In genomic region chr19:35164418-35164817, GRCh38 we compare ENCODE assay signal across 25 cellular contexts. TPM values are rescaled to one million over a fixed set of nuclear protein-coding genes. Genes with fewer than 3 reads are reported as not detected.
A peak's percentile ranks its signal among the peaks of the same experiment; 100 is the strongest.
DNase-seq lines count a peak whose midpoint lies in the region; ATAC-seq, FAIRE-seq and TF ChIP-seq lines count a peak whose summit lies in the region.
"Had no signal": no experiment of that assay in that cellular context is flagged by ENCODE, and none has a peak within 500 bp of the region (broad histone marks: within the 10 kb centered on the region; RNA-seq: fewer than 3 reads in every experiment).

No MANE protein-coding gene starts in this region.

- H4K20me1 ChIP-seq in mammary epithelial cell (ENCODE audit: insufficient read depth, low read length) (no peaks in the 10 kb centered on the region), PC-9 (ENCODE audit: insufficient read depth) (no peaks in the 10 kb centered on the region), endothelial cell of umbilical vein (replicated peaks; ENCODE audit: control insufficient read depth, extremely low read depth, insufficient read depth, low read length) (no peaks in the 10 kb centered on the region)

- in situ Hi-C loops in mammary epithelial cell (cut with MboI; ENCODE audit: low sequenced_read_pairs in 2 of 2): loop anchor here in 1 of 2 donors (10.0 kb wide), 1 partner anchor 80 kb away; the partner anchor contains the start of gene LSR

- dilution Hi-C loops in mammary epithelial cell (cut with HindIII; ENCODE audit: low sequenced_read_pairs): loop anchor here (5.0 kb wide), 1 partner anchor 67 kb away; no protein-coding TSS in a partner anchor
- dilution Hi-C loops in endothelial cell of umbilical vein (cut with MboI; ENCODE audit: extremely low pct_ligation_motif_present, low sequenced_read_pairs): no loop called here

- H3K4me2 ChIP-seq in mammary epithelial cell (ENCODE audit: insufficient read depth, low read depth, low read length) (no peak overlapping the region), PC-9 (peak overlapping the region; percentile 72), endothelial cell of umbilical vein (ENCODE audit: insufficient read depth, low read length) (no peak overlapping the region)

- H3K27ac ChIP-seq in mammary epithelial cell (ENCODE audit: insufficient read depth, low read depth, low read length) (peak overlapping the region; percentile 56), breast epithelium (no peak overlapping the region), PC-9 (peak overlapping the region; percentile 97), endothelial cell of umbilical vein (ENCODE audit: insufficient read depth, low read depth, low read length) (no peak overlapping the region)
- H3K27ac ChIP-seq: coronary artery, neutrophil, tibial nerve had no signal

- CTCF ChIA-PET in mammary epithelial cell (lab: Charles Lee; ENCODE audit: low non-redundant PET) (no interaction called here), PC-9 (lab: Charles Lee) (no interaction called here), endothelial cell of umbilical vein (lab: Charles Lee) (no interaction called here)

- no peaks in the 10 kb centered on the region for H3K9me2 ChIP-seq in PC-9 (ENCODE audit: insufficient read depth)

- peaks cover 16% of the 10 kb centered on the region for H3K9me3 Mint-ChIP-seq in stimulated activated memory B cell treated with anti-CD40 and anti-IgM and Interleukin-4, amounts not matched to agents 10 μg/mL and 1 μg/mL and 100 μg/mL, for 72 hours

- BruUV-seq in mammary epithelial cell (replicated peaks; lab: Mats Ljungman, UMichigan): no TSS peak
- BruUV-seq in PC-9 (replicated peaks; lab: Mats Ljungman, UMichigan): no TSS peak
- no TSS peak for BruUV-seq in endothelial cell of umbilical vein (replicated peaks; lab: Mats Ljungman, UMichigan)

- peaks cover 98% of the 10 kb centered on the region for H3F3A ChIP-seq in PC-9 (ENCODE audit: insufficient read depth, low read depth)

- no peaks in the 10 kb centered on the region for H3K9me1 ChIP-seq in endothelial cell of umbilical vein (replicated peaks; ENCODE audit: control insufficient read depth, extremely low read depth, insufficient read depth, low read length)

- peak; percentile 92 for DNase-seq in mammary epithelial cell
- DNase-seq in breast epithelium (ENCODE audit: low spot score in 2 of 2): no peak
- peak in 1 of 2 experiments; percentile 92 for DNase-seq in PC-9
- no peak for DNase-seq in endothelial cell of umbilical vein (ENCODE audit: low read depth, low spot score)
- DNase-seq in SIG-M5 (lab: John Stamatoyannopoulos, UW): no peak
- DNase-seq in GM10266 (ENCODE audit: extremely low spot score): no peak
- DNase-seq: activated gamma-delta T cell treated with Interleukin-2 at 50 U/mL for 16 hours; KG1; NCI-H1048; NCI-H2081 treated with DMSO at 0.1 percent for 48 hours; NCI-H510A treated with DMSO at 0.1 percent for 48 hours; SHP77 treated with DMSO at 0.1 percent for 48 hours; stimulated activated naive B cell treated with anti-CD40 and anti-IgM and Interleukin-4, amounts not matched to agents 10 μg/mL and 1 μg/mL and 100 μg/mL, for 72 hours had no signal

- H3K4me1 ChIP-seq in mammary epithelial cell (ENCODE audit: insufficient read depth, low read length) (peaks cover 58% of the 10 kb centered on the region), breast epithelium (no peaks in the 10 kb centered on the region), PC-9 (replicated peaks; ENCODE audit: insufficient read depth) (peaks cover 82% of the 10 kb centered on the region), endothelial cell of umbilical vein (ENCODE audit: control insufficient read depth, extremely low read depth, insufficient read depth, low read length) (no peaks in the 10 kb centered on the region)
- H3K4me1 ChIP-seq: tibial nerve had no signal

- H3K36me3 ChIP-seq in mammary epithelial cell (ENCODE audit: insufficient read depth, low read length) (peaks cover 39% of the 10 kb centered on the region), breast epithelium (no peaks in the 10 kb centered on the region), PC-9 (ENCODE audit: low read depth) (peaks cover 66% of the 10 kb centered on the region), endothelial cell of umbilical vein (ENCODE audit: control insufficient read depth in 2 of 2, extremely low read depth in 1 of 2, insufficient read depth in 2 of 2, low read length in 2 of 2) (peaks cover 28 to 33% of the 10 kb centered on the region in 2 experiments)

- no peak overlapping the region for H3K4me3 ChIP-seq in mammary epithelial cell (replicated peaks in 1 of 3; ENCODE audit: insufficient read depth in 1 of 3, low read depth in 2 of 3, low read length in 3 of 3)
- H3K4me3 ChIP-seq in breast epithelium: no peak overlapping the region
- peak overlapping the region; percentile 37 for H3K4me3 ChIP-seq in PC-9
- no peak overlapping the region for H3K4me3 ChIP-seq in endothelial cell of umbilical vein (replicated peaks in 1 of 3; ENCODE audit: insufficient read depth in 1 of 3, low read depth in 1 of 3, low read length in 3 of 3)
- H3K4me3 ChIP-seq: coronary artery, tibial nerve had no signal

- peak overlapping the region; percentile 67 for H3K27ac Mint-ChIP-seq in stimulated activated memory B cell treated with anti-CD40 and anti-IgM and Interleukin-4, amounts not matched to agents 10 μg/mL and 1 μg/mL and 100 μg/mL, for 72 hours
- H3K27ac Mint-ChIP-seq: stimulated activated naive B cell treated with anti-CD40 and anti-IgM and Interleukin-4, amounts not matched to agents 10 μg/mL and 1 μg/mL and 100 μg/mL, for 72 hours; T-helper 2 cell treated with Interferon-gamma antibody and Interleukin-4, amounts not matched to agents 5 μg/mL and 100 μg/mL, for 36 hours had no signal

- H3K4me1 Mint-ChIP-seq in stimulated activated memory B cell treated with anti-CD40 and anti-IgM and Interleukin-4, amounts not matched to agents 10 μg/mL and 1 μg/mL and 100 μg/mL, for 72 hours: peaks cover 43% of the 10 kb centered on the region

- ATAC-seq in stimulated activated memory B cell treated with anti-CD40 and anti-IgM and Interleukin-4, amounts not matched to agents 10 μg/mL and 1 μg/mL and 100 μg/mL, for 72 hours: no peak
- ATAC-seq in HG02973 (IDR thresholded peaks at IDR 0.05; ENCODE audit: unreplicated experiment): no peak
- ATAC-seq: activated CD4-positive, CD25-positive, alpha-beta regulatory T cell treated with anti-CD3 and anti-CD28 coated beads, Interleukin-2, amount 50 U/mL, for 24 hours; left lobe of liver; stimulated activated naive B cell treated with anti-CD40 and anti-IgM and Interleukin-4, amounts not matched to agents 10 μg/mL and 1 μg/mL and 100 μg/mL, for 72 hours had no signal

- TF ChIP-seq CTCF in mammary epithelial cell (conservative IDR thresholded peaks at IDR 0.05 in 1 of 2, IDR thresholded peaks at IDR 0.05 in 1 of 2; ENCODE audit: extremely low read depth in 1 of 2, insufficient read depth in 1 of 2, low read depth in 1 of 2, low read length in 2 of 2) (no peak), breast epithelium (IDR thresholded peaks at IDR 0.05) (no peak), PC-9 (conservative IDR thresholded peaks at IDR 0.05) (no peak), endothelial cell of umbilical vein (IDR thresholded peaks at IDR 0.05; ENCODE audit: extremely low read depth in 1 of 2, insufficient read depth in 1 of 2, low read depth in 1 of 2, low read length in 2 of 2) (no peak), GM10266 (IDR thresholded peaks at IDR 0.05; ENCODE audit: control insufficient read depth, insufficient read depth, low read depth, missing control alignments) (no peak)

- no peaks in the 10 kb centered on the region for H3K27me3 ChIP-seq in mammary epithelial cell (ENCODE audit: insufficient read depth, low read length)
- H3K27me3 ChIP-seq in breast epithelium: no peaks in the 10 kb centered on the region
- H3K27me3 ChIP-seq in PC-9 (ENCODE audit: insufficient read depth, low read depth): no peaks in the 10 kb centered on the region
- H3K27me3 ChIP-seq in endothelial cell of umbilical vein (ENCODE audit: control insufficient read depth in 2 of 2, insufficient read depth in 2 of 2, low read length in 2 of 2): no peaks in the 10 kb centered on the region
- H3K27me3 ChIP-seq: neutrophil, tibial nerve had no signal

- TF ChIP-seq POLR2A in breast epithelium (IDR thresholded peaks at IDR 0.05): no peak
- TF ChIP-seq POLR2A in endothelial cell of umbilical vein (IDR thresholded peaks at IDR 0.05; ENCODE audit: low read depth, low read length): no peak

- FAIRE-seq in endothelial cell of umbilical vein (lab: Jason Lieb, UNC): no peak
- FAIRE-seq: D721Med, G401.6 had no signal

- H2AFZ ChIP-seq in mammary epithelial cell (ENCODE audit: low read depth, low read length) (no peak overlapping the region), PC-9 (no peak overlapping the region), endothelial cell of umbilical vein (ENCODE audit: low read depth, low read length) (no peak overlapping the region)

- H3K9me3 ChIP-seq in mammary epithelial cell (replicated peaks; ENCODE audit: insufficient read depth, low read length): peaks cover 46% of the 10 kb centered on the region
- H3K9me3 ChIP-seq in breast epithelium: peaks cover 20 to 24% of the 10 kb centered on the region in 2 donors
- H3K9me3 ChIP-seq in PC-9 (ENCODE audit: insufficient read depth, low read depth): peaks cover 15% of the 10 kb centered on the region; the same call in 1 of the 2 replicates
- H3K9me3 ChIP-seq in endothelial cell of umbilical vein (replicated peaks; ENCODE audit: control insufficient read depth, insufficient read depth, low read length): peaks cover 5% of the 10 kb centered on the region
- H3K9me3 ChIP-seq: neutrophil had no signal

- H3K79me2 ChIP-seq in mammary epithelial cell (ENCODE audit: insufficient read depth, low read length): peaks cover 11% of the 10 kb centered on the region
- H3K79me2 ChIP-seq in PC-9 (ENCODE audit: low read depth): peaks cover 27% of the 10 kb centered on the region
- H3K79me2 ChIP-seq in endothelial cell of umbilical vein (ENCODE audit: control insufficient read depth, insufficient read depth, low read length): peaks cover 9% of the 10 kb centered on the region

- no peaks in the 10 kb centered on the region for H3K27me3 Mint-ChIP-seq in stimulated activated memory B cell treated with anti-CD40 and anti-IgM and Interleukin-4, amounts not matched to agents 10 μg/mL and 1 μg/mL and 100 μg/mL, for 72 hours
- H3K27me3 Mint-ChIP-seq: stimulated activated naive B cell treated with anti-CD40 and anti-IgM and Interleukin-4, amounts not matched to agents 10 μg/mL and 1 μg/mL and 100 μg/mL, for 72 hours had no signal

- H3K9ac ChIP-seq in mammary epithelial cell (ENCODE audit: insufficient read depth, low read length): no peak overlapping the region
- no peak overlapping the region for H3K9ac ChIP-seq in endothelial cell of umbilical vein (replicated peaks; ENCODE audit: extremely low read depth, insufficient read depth, low read length)

- intact Hi-C loops in mammary epithelial cell (cut with micrococcal nuclease): loop anchor here (5.0 kb wide), 1 partner anchor 48 kb away; no protein-coding TSS in a partner anchor
- intact Hi-C loops in breast epithelium (cut with DNase I; ENCODE audit: low total_unique reads): no loop called here
- intact Hi-C loops in PC-9 (cut with micrococcal nuclease; ENCODE audit: unreplicated experiment): no loop called here
- intact Hi-C loops in endothelial cell of umbilical vein (cut with micrococcal nuclease): no loop called here

- WGBS in mammary epithelial cell (ENCODE audit: low coverage, missing lambda C conversion rate): 13% methylated on average over 2 of the region's 2 CpGs

- no peak overlapping the region for H3K4me3 Mint-ChIP-seq in stimulated activated memory B cell treated with anti-CD40 and anti-IgM and Interleukin-4, amounts not matched to agents 10 μg/mL and 1 μg/mL and 100 μg/mL, for 72 hours
- H3K4me3 Mint-ChIP-seq: stimulated activated naive B cell treated with anti-CD40 and anti-IgM and Interleukin-4, amounts not matched to agents 10 μg/mL and 1 μg/mL and 100 μg/mL, for 72 hours; T-helper 2 cell treated with Interferon-gamma antibody and Interleukin-4, amounts not matched to agents 5 μg/mL and 100 μg/mL, for 36 hours had no signal

- POLR2A ChIA-PET in PC-9 (lab: Charles Lee; ENCODE audit: unreplicated experiment): no interaction called here
- POLR2A ChIA-PET in endothelial cell of umbilical vein (lab: Charles Lee): no interaction called here

- H3K36me3 Mint-ChIP-seq in stimulated activated memory B cell treated with anti-CD40 and anti-IgM and Interleukin-4, amounts not matched to agents 10 μg/mL and 1 μg/mL and 100 μg/mL, for 72 hours: peaks cover 96% of the 10 kb centered on the region

RNA-seq across cellular contexts. Expression of gene FXYD5, which starts 9.9 kb away (rescaled TPM):
- total RNA-seq in mammary epithelial cell: 100 to 1,000 TPM in 1 of 2 donors, 10 to 100 TPM in 1; 23.5 to 349 TPM
- polyA plus RNA-seq in mammary epithelial cell: 390 TPM
- polyA minus RNA-seq in mammary epithelial cell: 448 TPM
- total RNA-seq in breast epithelium: 10 to 100 TPM; 52.4 to 56.7 (median 56.2) TPM
- total RNA-seq in PC-9 (2021): 137 and 181 TPM in 2 replicates
- 219 and 223 TPM in 2 replicates for total RNA-seq in endothelial cell of umbilical vein
- 290 and 387 TPM in 2 replicates for polyA plus RNA-seq in endothelial cell of umbilical vein
- polyA plus RNA-seq in endothelial cell of umbilical vein (2011; cell fraction: cytosol; rRNA removed): 320 and 328 TPM in 2 replicates
- 102 and 116 TPM in 2 replicates for polyA plus RNA-seq in endothelial cell of umbilical vein (2011; cell fraction: nucleus; rRNA removed)
- 278 and 370 TPM in 2 replicates for polyA plus RNA-seq in endothelial cell of umbilical vein (2012)
- 161 and 173 TPM in 2 replicates for polyA minus RNA-seq in endothelial cell of umbilical vein
- polyA minus RNA-seq in endothelial cell of umbilical vein (2011; cell fraction: cytosol; rRNA and poly(A)+ RNA removed): 97.0 TPM
- polyA minus RNA-seq in endothelial cell of umbilical vein (2011; cell fraction: nucleus; rRNA and poly(A)+ RNA removed): 58.1 and 58.4 TPM in 2 replicates

RNA-seq across cellular contexts. Expression of gene FXYD7, which starts 21.4 kb away (rescaled TPM):
- total RNA-seq in mammary epithelial cell (1 to 10 TPM in 1 of 2 donors, not detected in 1; 1.1 TPM), breast epithelium (not detected), PC-9 (2021) (not detected in 2 replicates), endothelial cell of umbilical vein (not detected in 2 replicates)
- polyA plus RNA-seq in mammary epithelial cell (0.67 TPM), endothelial cell of umbilical vein (0.40 TPM in 1 of 2 replicates, not detected in the other)
- polyA minus RNA-seq in mammary epithelial cell (not detected), endothelial cell of umbilical vein (not detected in 2 replicates)
- 0.14 TPM in 1 of 2 replicates, not detected in the other for polyA plus RNA-seq in endothelial cell of umbilical vein (2011; cell fraction: cytosol; rRNA removed)
- not detected in 2 replicates for polyA plus RNA-seq in endothelial cell of umbilical vein (2011; cell fraction: nucleus; rRNA removed)
- 0.44 TPM in 1 of 2 replicates, not detected in the other for polyA plus RNA-seq in endothelial cell of umbilical vein (2012)
- polyA minus RNA-seq in endothelial cell of umbilical vein (2011; cell fraction: cytosol; rRNA and poly(A)+ RNA removed): not detected
- polyA minus RNA-seq in endothelial cell of umbilical vein (2011; cell fraction: nucleus; rRNA and poly(A)+ RNA removed): not detected in 2 replicates
- total RNA-seq: epithelial cell of proximal tubule had no signal

RNA-seq across cellular contexts. Expression of gene FXYD1, which starts 25.8 kb away (rescaled TPM):
- total RNA-seq in mammary epithelial cell: 1 to 10 TPM in 1 of 2 donors, not detected in 1; 1.9 TPM
- 0.17 TPM for polyA plus RNA-seq in mammary epithelial cell
- not detected for polyA minus RNA-seq in mammary epithelial cell
- 10 to 100 TPM; 15.5 to 75.5 (median 34.7) TPM for total RNA-seq in breast epithelium
- total RNA-seq in PC-9 (2021): not detected in 2 replicates
- not detected in 2 replicates for total RNA-seq in endothelial cell of umbilical vein
- polyA plus RNA-seq in endothelial cell of umbilical vein: not detected in 2 replicates
- polyA plus RNA-seq in endothelial cell of umbilical vein (2011; cell fraction: cytosol; rRNA removed): not detected in 2 replicates
- not detected in 2 replicates for polyA plus RNA-seq in endothelial cell of umbilical vein (2011; cell fraction: nucleus; rRNA removed)
- polyA plus RNA-seq in endothelial cell of umbilical vein (2012): 0.60 and 0.80 TPM in 2 replicates
- polyA minus RNA-seq in endothelial cell of umbilical vein: not detected in 2 replicates
- not detected for polyA minus RNA-seq in endothelial cell of umbilical vein (2011; cell fraction: cytosol; rRNA and poly(A)+ RNA removed)
- polyA minus RNA-seq in endothelial cell of umbilical vein (2011; cell fraction: nucleus; rRNA and poly(A)+ RNA removed): not detected in 2 replicates
- total RNA-seq: epithelial cell of proximal tubule had no signal

RNA-seq across cellular contexts. Expression of gene LGI4, which starts 29.6 kb away (rescaled TPM):
- total RNA-seq in mammary epithelial cell: under 1 TPM; 0.17 to 0.42 TPM
- polyA plus RNA-seq in mammary epithelial cell: 0.16 TPM
- 0.21 TPM for polyA minus RNA-seq in mammary epithelial cell
- 10 to 100 TPM in 1 of 3 donors, 1 to 10 TPM in 2; 4.3 to 37.8 (median 5.3) TPM for total RNA-seq in breast epithelium
- total RNA-seq in PC-9 (2021): 1.2 and 1.3 TPM in 2 replicates
- total RNA-seq in endothelial cell of umbilical vein: not detected in 2 replicates
- not detected in 2 replicates for polyA plus RNA-seq in endothelial cell of umbilical vein
- polyA plus RNA-seq in endothelial cell of umbilical vein (2011; cell fraction: cytosol; rRNA removed): not detected in 2 replicates
- polyA plus RNA-seq in endothelial cell of umbilical vein (2011; cell fraction: nucleus; rRNA removed): 0.11 and 0.35 TPM in 2 replicates
- polyA plus RNA-seq in endothelial cell of umbilical vein (2012): 0.15 TPM in 1 of 2 replicates, not detected in the other
- not detected in 2 replicates for polyA minus RNA-seq in endothelial cell of umbilical vein
- polyA minus RNA-seq in endothelial cell of umbilical vein (2011; cell fraction: cytosol; rRNA and poly(A)+ RNA removed): not detected
- not detected in 2 replicates for polyA minus RNA-seq in endothelial cell of umbilical vein (2011; cell fraction: nucleus; rRNA and poly(A)+ RNA removed)
- total RNA-seq: epithelial cell of proximal tubule had no signal

RNA-seq across cellular contexts. Expression of gene FXYD3, which starts 48.8 kb away (rescaled TPM):
- total RNA-seq in mammary epithelial cell (100 to 1,000 TPM; 344 to 808 TPM), breast epithelium (100 to 1,000 TPM in 2 of 3 donors, not detected in 1; 135 to 318 TPM), PC-9 (2021) (240 and 287 TPM in 2 replicates), endothelial cell of umbilical vein (not detected in 2 replicates)
- polyA plus RNA-seq in mammary epithelial cell (901 TPM), endothelial cell of umbilical vein (not detected in 2 replicates)
- polyA minus RNA-seq in mammary epithelial cell (137 TPM), endothelial cell of umbilical vein (not detected in 2 replicates)
- 0.08 TPM in 1 of 2 replicates, not detected in the other for polyA plus RNA-seq in endothelial cell of umbilical vein (2011; cell fraction: cytosol; rRNA removed)
- not detected in 2 replicates for polyA plus RNA-seq in endothelial cell of umbilical vein (2011; cell fraction: nucleus; rRNA removed)
- polyA plus RNA-seq in endothelial cell of umbilical vein (2012): not detected in 2 replicates
- polyA minus RNA-seq in endothelial cell of umbilical vein (2011; cell fraction: cytosol; rRNA and poly(A)+ RNA removed): 5.8 TPM
- polyA minus RNA-seq in endothelial cell of umbilical vein (2011; cell fraction: nucleus; rRNA and poly(A)+ RNA removed): not detected in 2 replicates
- total RNA-seq: epithelial cell of proximal tubule, mononuclear cell had no signal

Comparison
In these comparisons a context has a peak if more than half of its experiments do, and no peak if none do; other contexts are left out.
1. H3K27ac ChIP-seq: peak in mammary epithelial cell (single experiment) and PC-9 (single experiment); none in breast epithelium (0 of 2) and endothelial cell of umbilical vein (single experiment).
2. RNA of gene FXYD1, which starts 25.8 kb away (total RNA-seq): 15.5 to 75.5 TPM in breast epithelium; 1.9 TPM in mammary epithelial cell, not detected in endothelial cell of umbilical vein and not detected in PC-9; every median in the first group is over 4 times any median in the second.